In genomic region chr2:150133623-150134022, GRCh38 we compare ENCODE assay signal across 8 cellular contexts.
DNase-seq lines count a peak whose midpoint lies in the region; ATAC-seq and TF ChIP-seq lines count a peak whose summit lies in the region.

No MANE protein-coding gene starts in this region.

- H3K36me3 ChIP-seq in SJSA1 (no peaks in the 10 kb centered on the region), right lobe of liver (no peaks in the 10 kb centered on the region)

- H3K9me3 ChIP-seq in SJSA1 (replicated peaks) (no peaks in the 10 kb centered on the region), right lobe of liver (no peaks in the 10 kb centered on the region)

- intact Hi-C loops in right lobe of liver (cut with DNase I) = no loop called here
- intact Hi-C loops in dorsolateral prefrontal cortex (cut with DNase I) = no loop called here

- TF ChIP-seq CTCF in AG10803 (conservative IDR thresholded peaks at IDR 0.05; ENCODE audit: low read length) (no peak), right lobe of liver (IDR thresholded peaks at IDR 0.05) (no peak), dorsolateral prefrontal cortex (IDR thresholded peaks at IDR 0.05 in 54 of 56, conservative IDR thresholded peaks at IDR 0.05 in 2 of 56; ENCODE audit: low read depth in 1 of 56, partially characterized antibody in 56 of 56) (no peak)

- DNase-seq in AG10803 (ENCODE audit: low read depth) = peak; percentile 91
- peak; percentile 68 to 77 for DNase-seq in SJSA1 (ENCODE audit: low read depth in 1 of 2, low spot score in 2 of 2)
- no peak for DNase-seq in right lobe of liver
- no peak for DNase-seq in stimulated activated CD4-positive, alpha-beta T cell treated with anti-CD3 and anti-CD28 coated beads, Interleukin-2, amount 100 ng/mL, for 48 hours
- no peak for DNase-seq in dorsolateral prefrontal cortex
- DNase-seq in GOT3 (lab: John Stamatoyannopoulos, UW) = no peak

- TF ChIP-seq POLR2A in right lobe of liver (IDR thresholded peaks at IDR 0.05) = no peak

- peak; percentile 97 for ATAC-seq in GM18907 (IDR thresholded peaks at IDR 0.05; ENCODE audit: unreplicated experiment)
- peak; percentile 93 for ATAC-seq in HG03159 (IDR thresholded peaks at IDR 0.05; ENCODE audit: unreplicated experiment)
- peak in 3 of 4 donors; percentile 28 to 84 (median 67) for ATAC-seq in right lobe of liver

- no peak overlapping the region for H3K4me3 ChIP-seq in AG10803 (ENCODE audit: low read length)
- H3K4me3 ChIP-seq in SJSA1 = no peak overlapping the region
- H3K4me3 ChIP-seq in right lobe of liver = no peak overlapping the region
- H3K4me3 ChIP-seq in dorsolateral prefrontal cortex = no peak overlapping the region

- H3K27me3 ChIP-seq in SJSA1 (replicated peaks) (no peaks in the 10 kb centered on the region), right lobe of liver (no peaks in the 10 kb centered on the region), dorsolateral prefrontal cortex (peaks cover 0 to 19% (median 0%) of the 10 kb centered on the region in 45 donors)

- H3K27ac ChIP-seq in SJSA1 = peak overlapping the region; percentile 44
- H3K27ac ChIP-seq in right lobe of liver = peak overlapping the region in 1 of 3 donors; percentile 19
- no peak overlapping the region for H3K27ac ChIP-seq in dorsolateral prefrontal cortex

- H3K4me1 ChIP-seq in SJSA1 (replicated peaks) (peaks cover 25% of the 10 kb centered on the region), right lobe of liver (peaks cover 0 to 16% (median 0%) of the 10 kb centered on the region in 4 donors)

- WGBS in right lobe of liver (ENCODE audit: insufficient coverage, low coverage, low lambda C conversion rate, missing lambda C conversion rate) = 60% methylated on average over 5 of the region's 5 CpGs

Comparison
In these comparisons a context has a peak if more than half of its experiments do, and no peak if none do; other contexts are left out.
1. DNase-seq: peak in AG10803 (single experiment) and SJSA1 (2 of 2); none in right lobe of liver (0 of 3), stimulated activated CD4-positive, alpha-beta T cell treated with anti-CD3 and anti-CD28 coated beads, Interleukin-2, amount 100 ng/mL, for 48 hours (0 of 2), dorsolateral prefrontal cortex (0 of 10) and GOT3 (single experiment).
2. Peak in every context shown above with its lines, with median percentiles within 50 percentile points of each other: ATAC-seq.